ENCODE assay signal across 8 cellular contexts in genomic region chr2:113225505-113226259, GRCh38.
DNase-seq lines count a peak whose midpoint lies in the region; ATAC-seq lines count a peak whose summit lies in the region.

No MANE protein-coding gene starts in this region.

- ATAC-seq in HG03521 (IDR thresholded peaks at IDR 0.05; ENCODE audit: unreplicated experiment) (no peak), GM19463 (IDR thresholded peaks at IDR 0.05; ENCODE audit: unreplicated experiment) (no peak)

- DNase-seq in COLO668 (lab: John Stamatoyannopoulos, UW; ENCODE audit: unreplicated experiment) (peak; percentile 28), NCI-H187 (lab: John Stamatoyannopoulos, UW) (peak; percentile 32 to 38), anterior cingulate cortex (lab: John Stamatoyannopoulos, UW) (peak in 33 of 58 donors; percentile 12 to 56 (median 32)), left kidney (ENCODE audit: low read depth, low spot score) (peak; percentile 98), EL (no peak), NOMO-1 treated with DMSO at 0.1 percent for 48 hours (lab: John Stamatoyannopoulos, UW; ENCODE audit: unreplicated experiment) (no peak)

Comparison
In these comparisons a context has a peak if more than half of its experiments do, and no peak if none do; other contexts are left out.
1. DNase-seq: peak in COLO668 (single experiment), NCI-H187 (2 of 2), anterior cingulate cortex (33 of 58) and left kidney (single experiment); none in EL (single experiment) and NOMO-1 treated with DMSO at 0.1 percent for 48 hours (single experiment).